ENCODE assay signal across 1 cellular context in genomic region chr1:207867136-207868081, GRCh38.
TF ChIP-seq lines count a peak whose summit lies in the region.

No MANE protein-coding gene starts in this region.

TF ChIP-seq in H1, 55 proteins besides CTCF, POLR2A, EP300 and RAD21:
- TF ChIP-seq CHD2 (IDR thresholded peaks at IDR 0.05; ENCODE audit: low read length) (no peak), JUN (IDR thresholded peaks at IDR 0.05; ENCODE audit: low read depth, low read length) (no peak), CHD7 (IDR thresholded peaks at IDR 0.05; ENCODE audit: insufficient replicate concordance, low read length) (no peak), RFX5 (IDR thresholded peaks at IDR 0.05; ENCODE audit: borderline replicate concordance, low read depth, low read length) (no peak), NRF1 (IDR thresholded peaks at IDR 0.05; ENCODE audit: low read depth, low read length) (no peak), MAX (IDR thresholded peaks at IDR 0.05) (no peak), CTBP2 (IDR thresholded peaks at IDR 0.05; ENCODE audit: borderline replicate concordance, insufficient read depth, insufficient read length, low read length) (no peak), ZNF274 (IDR thresholded peaks at IDR 0.05; ENCODE audit: borderline replicate concordance, extremely low read depth, low read length) (no peak), NANOG (IDR thresholded peaks at IDR 0.05; ENCODE audit: insufficient read depth, low read depth, low read length, poor library complexity, severe bottlenecking) (no peak)
- TF ChIP-seq, protein P1, sequence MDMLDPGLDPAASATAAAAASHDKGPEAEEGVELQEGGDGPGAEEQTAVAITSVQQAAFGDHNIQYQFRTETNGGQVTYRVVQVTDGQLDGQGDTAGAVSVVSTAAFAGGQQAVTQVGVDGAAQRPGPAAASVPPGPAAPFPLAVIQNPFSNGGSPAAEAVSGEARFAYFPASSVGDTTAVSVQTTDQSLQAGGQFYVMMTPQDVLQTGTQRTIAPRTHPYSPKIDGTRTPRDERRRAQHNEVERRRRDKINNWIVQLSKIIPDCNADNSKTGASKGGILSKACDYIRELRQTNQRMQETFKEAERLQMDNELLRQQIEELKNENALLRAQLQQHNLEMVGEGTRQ (IDR thresholded peaks at IDR 0.05; ENCODE audit: low read length), result no peak
